8 cellular contexts compared by ENCODE assay signal in the genomic region with DNA sequence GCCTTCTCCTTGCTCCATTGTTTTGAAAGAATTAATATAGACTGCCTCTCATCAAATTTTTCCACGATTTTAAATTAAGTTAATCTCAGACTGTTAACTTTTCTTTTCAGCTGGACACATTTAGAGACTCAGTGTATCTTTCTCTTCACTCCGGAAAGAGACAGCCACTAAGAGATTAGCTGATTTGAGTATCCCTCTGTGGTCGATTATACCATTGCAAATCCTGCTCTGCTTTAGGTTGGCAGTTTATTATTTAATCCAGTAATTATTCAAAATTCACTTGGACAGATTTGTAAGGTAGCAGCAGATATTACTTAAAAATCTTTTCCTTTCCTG. TPM values are rescaled to one million over a fixed set of nuclear protein-coding genes. Genes with fewer than 3 reads are reported as not detected.
DNase-seq lines count a peak whose midpoint lies in the region; ATAC-seq and TF ChIP-seq lines count a peak whose summit lies in the region.

No MANE protein-coding gene starts in this region.

- TF ChIP-seq CTCF in WI38 (IDR thresholded peaks at IDR 0.05; ENCODE audit: low read depth, low read length) = no peak

- intact Hi-C loops in right cardiac atrium (cut with DNase I) = loop anchor here in 2 of 4 donors (10.0 kb wide), 1 partner anchor 68 kb away; no protein-coding TSS in a partner anchor

- H3K9me3 ChIP-seq in right cardiac atrium (ENCODE audit: control insufficient read depth, low read length) = no peaks in the 10 kb centered on the region

- peaks cover 20% of the 10 kb centered on the region for H3K4me1 Mint-ChIP-seq in stimulated activated memory B cell treated with anti-CD40 and anti-IgM and Interleukin-4, amounts not matched to agents 10 μg/mL and 1 μg/mL and 100 μg/mL, for 72 hours

- H3K27me3 ChIP-seq in right cardiac atrium (ENCODE audit: control insufficient read depth, insufficient read depth) = no peaks in the 10 kb centered on the region

- no peaks in the 10 kb centered on the region for H3K9me3 Mint-ChIP-seq in stimulated activated memory B cell treated with anti-CD40 and anti-IgM and Interleukin-4, amounts not matched to agents 10 μg/mL and 1 μg/mL and 100 μg/mL, for 72 hours

- H3K4me3 ChIP-seq in WI38 (ENCODE audit: low read depth, low read length) = peak overlapping the region; percentile 92
- peak overlapping the region; percentile 81 for H3K4me3 ChIP-seq in right cardiac atrium (ENCODE audit: low read length)

- H3K27ac ChIP-seq in right cardiac atrium (ENCODE audit: low read length) = no peak overlapping the region

- H3K4me1 ChIP-seq in right cardiac atrium (ENCODE audit: control insufficient read depth, insufficient read depth, low read length) = no peaks in the 10 kb centered on the region

- ATAC-seq in right cardiac atrium (no peak), HG03196 (IDR thresholded peaks at IDR 0.05; ENCODE audit: unreplicated experiment) (no peak)
- no peak for ATAC-seq in stimulated activated memory B cell treated with anti-CD40 and anti-IgM and Interleukin-4, amounts not matched to agents 10 μg/mL and 1 μg/mL and 100 μg/mL, for 72 hours

- DNase-seq in NCI-H1092 treated with DMSO at 0.1 percent for 48 hours (lab: John Stamatoyannopoulos, UW) (peak; percentile 57), NCI-H1092 (lab: John Stamatoyannopoulos, UW) (no peak), right cardiac atrium (no peak), putamen (ENCODE audit: low spot score) (no peak), CD1c-positive myeloid dendritic cell (ENCODE audit: extremely low spot score) (no peak)

- H3K27ac Mint-ChIP-seq in stimulated activated memory B cell treated with anti-CD40 and anti-IgM and Interleukin-4, amounts not matched to agents 10 μg/mL and 1 μg/mL and 100 μg/mL, for 72 hours = peak overlapping the region; percentile 97

- peaks cover 5% of the 10 kb centered on the region for H3K36me3 Mint-ChIP-seq in stimulated activated memory B cell treated with anti-CD40 and anti-IgM and Interleukin-4, amounts not matched to agents 10 μg/mL and 1 μg/mL and 100 μg/mL, for 72 hours

- H3K4me3 Mint-ChIP-seq in stimulated activated memory B cell treated with anti-CD40 and anti-IgM and Interleukin-4, amounts not matched to agents 10 μg/mL and 1 μg/mL and 100 μg/mL, for 72 hours = peak overlapping the region; percentile 96

- H3K27me3 Mint-ChIP-seq in stimulated activated memory B cell treated with anti-CD40 and anti-IgM and Interleukin-4, amounts not matched to agents 10 μg/mL and 1 μg/mL and 100 μg/mL, for 72 hours = no peaks in the 10 kb centered on the region

- 1% methylated on average over 3 of the region's 3 CpGs for WGBS in right cardiac atrium

RNA-seq across cellular contexts. Expression of a gene that starts 0.6 kb away (rescaled TPM):
- 10 to 100 TPM; 13.0 to 30.5 (median 20.1) TPM for total RNA-seq in right cardiac atrium
- polyA plus RNA-seq in right cardiac atrium = 14.3 TPM

RNA-seq across cellular contexts. Expression of a gene that starts 29.2 kb away (rescaled TPM):
- 10 to 100 TPM; 10.6 to 13.0 (median 11.8) TPM for total RNA-seq in right cardiac atrium
- 8.0 TPM for polyA plus RNA-seq in right cardiac atrium

RNA-seq across cellular contexts. Expression of a gene that starts 48.0 kb away (rescaled TPM):
- total RNA-seq in right cardiac atrium = 10 to 100 TPM in 1 of 4 donors, 1 to 10 TPM in 3; 8.2 to 12.9 (median 8.8) TPM
- 4.8 TPM for polyA plus RNA-seq in right cardiac atrium

RNA-seq across cellular contexts. Expression of a gene that starts 48.1 kb away (rescaled TPM):
- 10 to 100 TPM in 1 of 4 donors, 1 to 10 TPM in 3; 8.7 to 11.6 (median 9.3) TPM for total RNA-seq in right cardiac atrium
- 1.8 TPM for polyA plus RNA-seq in right cardiac atrium
